In genomic region chr9:129610193-129610472, GRCh38 we compare ENCODE assay signal across 8 cellular contexts. TPM values are rescaled to one million over a fixed set of nuclear protein-coding genes. Genes with fewer than 3 reads are reported as not detected.
DNase-seq lines count a peak whose midpoint lies in the region; ATAC-seq and TF ChIP-seq lines count a peak whose summit lies in the region.

No MANE protein-coding gene starts in this region.

- H3K27ac ChIP-seq in A673 (ENCODE audit: low read depth, low read length, poor library complexity, severe bottlenecking) (peak overlapping the region; percentile 88), cingulate gyrus (ENCODE audit: low read depth, low read length) (peak overlapping the region; percentile 65), muscle layer of colon (ENCODE audit: low read depth, low read length) (peak overlapping the region; percentile 80)

- POLR2A ChIA-PET in A673 (lab: Charles Lee; ENCODE audit: low non-redundant PET), result no interaction called here

- H3K9me3 ChIP-seq in A673 (ENCODE audit: low read depth, low read length, poor library complexity, severe bottlenecking), result no peaks in the 10 kb centered on the region
- no peaks in the 10 kb centered on the region for H3K9me3 ChIP-seq in muscle layer of colon (ENCODE audit: low read length)

- peak overlapping the region in 3 of 4 donors; percentile 64 to 91 (median 87) for H3K4me3 Mint-ChIP-seq in IgD-negative memory B cell

- H3K27me3 Mint-ChIP-seq in IgD-negative memory B cell, result peaks cover 4% of the 10 kb centered on the region

- peak overlapping the region in 2 of 3 donors; percentile 71 to 97 for H3K27ac Mint-ChIP-seq in IgD-negative memory B cell

- CTCF ChIA-PET in A673 (lab: Charles Lee), result interaction anchor here (0.5 to 0.8 kb wide), 2 partner anchors 470 to 478 kb away, joined by 3 to 5 read pairs; no protein-coding TSS in a partner anchor

- ATAC-seq in HG03457 (IDR thresholded peaks at IDR 0.05; ENCODE audit: unreplicated experiment), result no peak

- DNase-seq in A673 (ENCODE audit: low spot score) (no peak), NCI-H2029 treated with DMSO at 0.1 percent for 48 hours (lab: John Stamatoyannopoulos, UW) (no peak), GM10266 (ENCODE audit: extremely low spot score) (no peak), retina (no peak)

- H3K4me3 ChIP-seq in A673 (ENCODE audit: low read depth, low read length, poor library complexity, severe bottlenecking) (peak overlapping the region; percentile 81), muscle layer of colon (ENCODE audit: low read depth in 1 of 2, low read length in 2 of 2) (peak overlapping the region; percentile 55 to 81)

- intact Hi-C loops in A673 (cut with micrococcal nuclease; ENCODE audit: unreplicated experiment), result loop anchor here (1.0 to 5.0 kb wide), 4 partner anchors 288 to 603 kb away; no protein-coding TSS in a partner anchor

- H3K36me3 ChIP-seq in A673 (ENCODE audit: insufficient read depth, low read length, poor library complexity, severe bottlenecking) (no peaks in the 10 kb centered on the region), muscle layer of colon (ENCODE audit: insufficient read depth, low read length) (no peaks in the 10 kb centered on the region)

- H3K9me3 Mint-ChIP-seq in IgD-negative memory B cell, result no peaks in the 10 kb centered on the region

- H3K9ac ChIP-seq in muscle layer of colon (ENCODE audit: low read length), result peak overlapping the region; percentile 83

- TF ChIP-seq CTCF in A673 (conservative IDR thresholded peaks at IDR 0.05; ENCODE audit: low read depth, low read length) (no peak), GM10266 (IDR thresholded peaks at IDR 0.05; ENCODE audit: control insufficient read depth, insufficient read depth, low read depth, missing control alignments) (no peak)

- H3K4me1 Mint-ChIP-seq in IgD-negative memory B cell, result peaks cover 9 to 13% (median 11%) of the 10 kb centered on the region in 3 donors

- no peaks in the 10 kb centered on the region for H3K27me3 ChIP-seq in A673 (replicated peaks; ENCODE audit: insufficient read depth, low read depth, low read length, poor library complexity)
- H3K27me3 ChIP-seq in muscle layer of colon (ENCODE audit: control insufficient read depth in 1 of 2, insufficient read depth in 2 of 2, low read length in 2 of 2), result no peaks in the 10 kb centered on the region

- H3K36me3 Mint-ChIP-seq in IgD-negative memory B cell, result no peaks in the 10 kb centered on the region

- no TSS peak for BruUV-seq in A673 (replicated peaks; lab: Mats Ljungman, UMichigan)

- peaks cover 46% of the 10 kb centered on the region for H3K4me1 ChIP-seq in A673 (ENCODE audit: insufficient read depth, low read length, poor library complexity, severe bottlenecking)
- H3K4me1 ChIP-seq in muscle layer of colon (ENCODE audit: insufficient read depth, low read length), result peaks cover 32% of the 10 kb centered on the region

RNA-seq across cellular contexts. Expression of gene C9orf50, which starts 10.8 kb away (rescaled TPM):
- 0.28 TPM in 1 of 2 replicates, not detected in the other for total RNA-seq in A673 (2021)
- not detected for polyA plus RNA-seq in IgD-negative memory B cell

RNA-seq across cellular contexts. Expression of gene NTMT1, which starts 15.8 kb away (rescaled TPM):
- total RNA-seq in A673 (2021), result 82.8 and 87.1 TPM in 2 replicates
- 55.4 TPM for polyA plus RNA-seq in IgD-negative memory B cell

RNA-seq across cellular contexts. Expression of gene ASB6, which starts 31.8 kb away (rescaled TPM):
- total RNA-seq in A673 (2021), result 30.4 and 36.5 TPM in 2 replicates
- polyA plus RNA-seq in IgD-negative memory B cell, result 27.2 TPM

RNA-seq across cellular contexts. Expression of gene PRRX2, which starts 55.3 kb away (rescaled TPM):
- total RNA-seq in A673 (2021), result 12.7 and 16.6 TPM in 2 replicates
- polyA plus RNA-seq in IgD-negative memory B cell, result not detected
